In genomic region chr7:115060095-115060830, GRCh38 we compare ENCODE assay signal across 13 cellular contexts.
A peak's percentile ranks its signal among the peaks of the same experiment; 100 is the strongest.
DNase-seq lines count a peak whose midpoint lies in the region; ATAC-seq, FAIRE-seq and TF ChIP-seq lines count a peak whose summit lies in the region.
"Had no signal": no experiment of that assay in that cellular context is flagged by ENCODE, and none has a peak within 500 bp of the region (broad histone marks: within the 10 kb centered on the region; RNA-seq: fewer than 3 reads in every experiment).

No MANE protein-coding gene starts in this region.

- FAIRE-seq in GM12891 (lab: Jason Lieb, UNC): peak; percentile 38
- FAIRE-seq: astrocyte had no signal

- H3K4me1 Mint-ChIP-seq in chondrocyte (ENCODE audit: low read depth): peaks cover 6% of the 10 kb centered on the region

- H3K36me3 Mint-ChIP-seq in chondrocyte (ENCODE audit: low read depth): no peaks in the 10 kb centered on the region

- H3K9me3 Mint-ChIP-seq in chondrocyte (ENCODE audit: low read depth): no peaks in the 10 kb centered on the region

- ATAC-seq in GM19467 (IDR thresholded peaks at IDR 0.05; ENCODE audit: unreplicated experiment) (peak; percentile 81), HG02970 (IDR thresholded peaks at IDR 0.05; ENCODE audit: low FRiP score, unreplicated experiment) (peak; percentile 44), HG03439 (IDR thresholded peaks at IDR 0.05; ENCODE audit: unreplicated experiment) (no peak)

- CTCF ChIA-PET in HEK293T (lab: Yijun Ruan, JAX): interaction anchor here (0.6 kb wide), 1 partner anchor 85 kb away, joined by 4 read pairs; no protein-coding TSS in a partner anchor

- H3K4me3 Mint-ChIP-seq in chondrocyte (ENCODE audit: unreplicated experiment): no peak overlapping the region

- H3K27me3 Mint-ChIP-seq in chondrocyte (ENCODE audit: low read depth): no peaks in the 10 kb centered on the region

- POLR2A ChIA-PET in HEK293T (lab: Yijun Ruan, JAX): no interaction called here

- no peak overlapping the region for H3K27ac Mint-ChIP-seq in chondrocyte (ENCODE audit: unreplicated experiment)

- TF ChIP-seq POLR2A in GM12891 (IDR thresholded peaks at IDR 0.05; ENCODE audit: low read depth, low read length): no peak

- no peak for TF ChIP-seq CTCF in chondrocyte (IDR thresholded peaks at IDR 0.05)

- DNase-seq in GM12891 (ENCODE audit: insufficient read length, low spot score): no peak
- peak; percentile 10 for DNase-seq in NOMO-1 treated with dmso at 0.1 percent for 144 hours (lab: John Stamatoyannopoulos, UW; ENCODE audit: unreplicated experiment)
- no peak for DNase-seq in chondrocyte (ENCODE audit: low spot score)
- no peak for DNase-seq in HEK293T (ENCODE audit: extremely low spot score)
- no peak for DNase-seq in T1000 (lab: John Stamatoyannopoulos, UW)
- DNase-seq: midbrain, NCI-H2081, Peyer's patch, retina had no signal

TF ChIP-seq in GM12891, 5 proteins besides CTCF, POLR2A, EP300 and RAD21:
- TF ChIP-seq SPI1 (IDR thresholded peaks at IDR 0.05; ENCODE audit: low read depth, low read length): peak; percentile 61
- no peak for TF ChIP-seq PAX5 (IDR thresholded peaks at IDR 0.05; ENCODE audit: insufficient read depth, low read length, severe bottlenecking)
- no peak for TF ChIP-seq POU2F2 (IDR thresholded peaks at IDR 0.05; ENCODE audit: low read depth, low read length)

TF ChIP-seq in HEK293T, 16 proteins besides CTCF, POLR2A, EP300 and RAD21:
- TF ChIP-seq CTBP1 (IDR thresholded peaks at IDR 0.05; ENCODE audit: borderline replicate concordance) (no peak), ARNT (IDR thresholded peaks at IDR 0.05) (no peak), FOXA1 (IDR thresholded peaks at IDR 0.05) (no peak), LEF1 (IDR thresholded peaks at IDR 0.05; ENCODE audit: borderline replicate concordance) (no peak), SP1 (IDR thresholded peaks at IDR 0.05) (no peak)
